19 cellular contexts compared by ENCODE assay signal in the genomic region with DNA sequence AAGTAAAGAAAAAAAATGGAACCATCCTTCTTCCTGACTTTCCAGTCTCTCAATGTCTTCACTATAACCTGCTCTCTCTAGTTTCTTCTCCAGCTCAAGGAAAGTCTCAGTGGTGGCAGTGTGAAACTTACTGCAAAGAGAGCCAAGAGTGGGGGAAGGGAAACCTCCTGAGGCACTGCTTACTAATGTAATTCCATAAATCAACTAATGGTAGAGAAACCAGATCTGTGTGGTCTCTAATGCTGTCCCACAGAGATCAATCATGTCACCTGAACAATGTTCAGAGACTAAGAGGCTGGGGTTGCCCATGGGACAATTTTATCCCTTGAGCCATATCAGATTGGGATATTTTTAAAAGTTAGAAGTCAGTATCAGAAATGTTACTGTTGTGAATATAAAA. TPM values are rescaled to one million over a fixed set of nuclear protein-coding genes. Genes with fewer than 3 reads are reported as not detected.
DNase-seq lines count a peak whose midpoint lies in the region; ATAC-seq, FAIRE-seq and TF ChIP-seq lines count a peak whose summit lies in the region.
"Had no signal": no experiment of that assay in that cellular context is flagged by ENCODE, and none has a peak within 500 bp of the region (broad histone marks: within the 10 kb centered on the region; RNA-seq: fewer than 3 reads in every experiment).

No MANE protein-coding gene starts in this region.

- H3K27me3 ChIP-seq in A673 (replicated peaks; ENCODE audit: insufficient read depth, low read depth, low read length, poor library complexity) (no peaks in the 10 kb centered on the region), GM12878 (replicated peaks in 1 of 2; ENCODE audit: control insufficient read depth in 2 of 2, insufficient read depth in 2 of 2, low read length in 1 of 2) (no peaks in the 10 kb centered on the region)
- H3K27me3 ChIP-seq: tibial nerve had no signal

- H3K4me2 ChIP-seq in GM12878 (ENCODE audit: control insufficient read depth, insufficient read depth), result peak overlapping the region; percentile 45

- TF ChIP-seq RAD21 in GM12878 (IDR thresholded peaks at IDR 0.05; ENCODE audit: insufficient read depth, low read depth, low read length), result no peak

- no peaks in the 10 kb centered on the region for H4K20me1 ChIP-seq in GM12878 (ENCODE audit: control insufficient read depth, insufficient read depth)

- no peak for TF ChIP-seq EP300 in GM12878 (IDR thresholded peaks at IDR 0.05; ENCODE audit: borderline replicate concordance in 1 of 2, control insufficient read depth in 1 of 2, low read depth in 2 of 2, low read length in 2 of 2)

- H3K9ac ChIP-seq in GM12878 (ENCODE audit: control insufficient read depth, insufficient read depth, low read length), result no peak overlapping the region; the same call in 1 of the 2 replicates

- H2AFZ ChIP-seq in GM12878 (ENCODE audit: control insufficient read depth, low read depth, low read length), result no peak overlapping the region; the same call in 1 of the 2 replicates

- DNase-seq in A673 (ENCODE audit: low spot score) (peak; percentile 10), GM12878 (ENCODE audit: low read depth, low spot score) (no peak), natural killer cell (no peak), omental fat pad (ENCODE audit: low spot score) (no peak), Right ventricle myocardium inferior (ENCODE audit: missing footprints) (no peak)
- DNase-seq in natural killer cell treated with Interleukin-12 subunit alpha and Interleukin-12 subunit beta and Interleukin-15 and Interleukin-18, amount 100 ng/mL, for 72 hours (ENCODE audit: low spot score), result no peak
- DNase-seq: activated CD4-positive, alpha-beta T cell treated with anti-CD3 and anti-CD28 coated beads, Interleukin-2, amount 50 U/mL, for 48 hours; activated naive CD4-positive, alpha-beta T cell; anterior cingulate cortex; CD4-positive, alpha-beta memory T cell; effector memory CD8-positive, alpha-beta T cell; KG1; mesenchymal stem cell; stimulated activated CD4-positive, alpha-beta T cell treated with anti-CD3 and anti-CD28 coated beads, Interleukin-15, amount 100 ng/mL, for 24 hours had no signal

- CTCF ChIA-PET in A673 (lab: Charles Lee) (no interaction called here), HEK293 (lab: Yijun Ruan, JAX) (interaction anchor here (0.6 kb wide), 1 partner anchor 227 kb away, joined by 3 read pairs; no protein-coding TSS in a partner anchor), GM12878 (lab: Yijun Ruan, JAX) (interaction anchor here (0.6 kb wide), 1 partner anchor 179 kb away, joined by 3 read pairs; no protein-coding TSS in a partner anchor)

- H3K9me3 Mint-ChIP-seq in nephron (no peaks in the 10 kb centered on the region), natural killer cell (no peaks in the 10 kb centered on the region)
- H3K9me3 Mint-ChIP-seq in natural killer cell treated with Interleukin-12 subunit alpha and Interleukin-12 subunit beta and Interleukin-15 and Interleukin-18, amount 100 ng/mL, for 72 hours, result no peaks in the 10 kb centered on the region
- H3K9me3 Mint-ChIP-seq: effector memory CD8-positive, alpha-beta T cell; stimulated activated memory B cell treated with anti-CD40 and anti-IgM and Interleukin-4, amounts not matched to agents 10 μg/mL and 1 μg/mL and 100 μg/mL, for 72 hours; T-helper 1 cell treated with Interleukin-12 subunit alpha and Interleukin-12 subunit beta and Interleukin-4 antibody, amounts not matched to agents 30 μg/mL and 1 μg/mL, for 36 hours had no signal

- POLR2A ChIA-PET in A673 (lab: Charles Lee; ENCODE audit: low non-redundant PET) (no interaction called here), HEK293 (lab: Yijun Ruan, JAX) (no interaction called here), GM12878 (lab: Charles Lee) (no interaction called here)

- H3K27ac Mint-ChIP-seq in nephron, result peak overlapping the region; percentile 13 to 88 (median 75)
- H3K27ac Mint-ChIP-seq in natural killer cell treated with Interleukin-12 subunit alpha and Interleukin-12 subunit beta and Interleukin-15 and Interleukin-18, amount 100 ng/mL, for 72 hours, result no peak overlapping the region
- no peak overlapping the region for H3K27ac Mint-ChIP-seq in natural killer cell
- H3K27ac Mint-ChIP-seq: CD4-positive, alpha-beta memory T cell; effector memory CD8-positive, alpha-beta T cell; stimulated activated memory B cell treated with anti-CD40 and anti-IgM and Interleukin-4, amounts not matched to agents 10 μg/mL and 1 μg/mL and 100 μg/mL, for 72 hours; T-helper 1 cell treated with Interleukin-12 subunit alpha and Interleukin-12 subunit beta and Interleukin-4 antibody, amounts not matched to agents 30 μg/mL and 1 μg/mL, for 36 hours had no signal

- RAD21 ChIA-PET in GM12878 (lab: Charles Lee; ENCODE audit: unreplicated experiment), result interaction anchor here (1.2 kb wide), 1 partner anchor 14 kb away, joined by 4 read pairs; no protein-coding TSS in a partner anchor

- TF ChIP-seq POLR2A in GM12878 (IDR thresholded peaks at IDR 0.05; ENCODE audit: low read depth, low read length), result no peak

- in situ Hi-C loops in GM12878 (cut with MboI), result no loop called here

- H3K36me3 ChIP-seq in A673 (ENCODE audit: insufficient read depth, low read length, poor library complexity, severe bottlenecking), result no peaks in the 10 kb centered on the region
- no peaks in the 10 kb centered on the region for H3K36me3 ChIP-seq in HEK293 (ENCODE audit: control insufficient read depth in 2 of 2, insufficient read depth in 1 of 2, low read length in 2 of 2)
- H3K36me3 ChIP-seq in GM12878 (ENCODE audit: control insufficient read depth in 2 of 2, insufficient read depth in 2 of 2, low read length in 1 of 2), result no peaks in the 10 kb centered on the region
- H3K36me3 ChIP-seq: tibial nerve had no signal

- H3K27me3 Mint-ChIP-seq in nephron (ENCODE audit: low read depth) (no peaks in the 10 kb centered on the region), natural killer cell (ENCODE audit: low read depth in 2 of 2) (peaks cover 23 to 45% of the 10 kb centered on the region in 2 donors)
- peaks cover 15 to 31% of the 10 kb centered on the region in 2 donors for H3K27me3 Mint-ChIP-seq in natural killer cell treated with Interleukin-12 subunit alpha and Interleukin-12 subunit beta and Interleukin-15 and Interleukin-18, amount 100 ng/mL, for 72 hours

- H3K27ac ChIP-seq in A673 (ENCODE audit: low read depth, low read length, poor library complexity, severe bottlenecking), result no peak overlapping the region
- H3K27ac ChIP-seq in HEK293 (ENCODE audit: extremely low read depth, low read depth, low read length), result peak overlapping the region; percentile 13
- H3K27ac ChIP-seq in GM12878 (ENCODE audit: control insufficient read depth, insufficient read depth), result peak overlapping the region; percentile 97
- H3K27ac ChIP-seq: tibial nerve had no signal

- FAIRE-seq in GM12878 (lab: Jason Lieb, UNC), result peak; percentile 73

- ATAC-seq in GM12878 (peak; percentile 6), natural killer cell (no peak), omental fat pad (ENCODE audit: low FRiP score) (no peak), Right ventricle myocardium inferior (no peak)
- ATAC-seq in natural killer cell treated with Interleukin-12 subunit alpha and Interleukin-12 subunit beta and Interleukin-15 and Interleukin-18, amount 100 ng/mL, for 72 hours, result no peak
- ATAC-seq: effector memory CD8-positive, alpha-beta T cell; stimulated activated memory B cell treated with anti-CD40 and anti-IgM and Interleukin-4, amounts not matched to agents 10 μg/mL and 1 μg/mL and 100 μg/mL, for 72 hours had no signal

- SMC1A ChIA-PET in GM12878 (lab: Charles Lee; ENCODE audit: uncharacterized antibody, unreplicated experiment), result interaction anchor here (1.0 to 2.1 kb wide), 3 partner anchors 13 to 35 kb away, joined by 5 to 7 read pairs (median 6); no protein-coding TSS in a partner anchor

- H3K4me3 Mint-ChIP-seq in nephron, result peak overlapping the region in 2 of 3 experiments; percentile 55 to 71
- H3K4me3 Mint-ChIP-seq in natural killer cell treated with Interleukin-12 subunit alpha and Interleukin-12 subunit beta and Interleukin-15 and Interleukin-18, amount 100 ng/mL, for 72 hours, result no peak overlapping the region
- H3K4me3 Mint-ChIP-seq in natural killer cell, result no peak overlapping the region
- H3K4me3 Mint-ChIP-seq: CD4-positive, alpha-beta memory T cell; effector memory CD8-positive, alpha-beta T cell; stimulated activated memory B cell treated with anti-CD40 and anti-IgM and Interleukin-4, amounts not matched to agents 10 μg/mL and 1 μg/mL and 100 μg/mL, for 72 hours; T-helper 1 cell treated with Interleukin-12 subunit alpha and Interleukin-12 subunit beta and Interleukin-4 antibody, amounts not matched to agents 30 μg/mL and 1 μg/mL, for 36 hours had no signal

- TF ChIP-seq CTCF in A673 (conservative IDR thresholded peaks at IDR 0.05; ENCODE audit: low read depth, low read length) (no peak), HEK293 (tag by site-specific recombination; IDR thresholded peaks at IDR 0.05) (no peak), GM12878 (IDR thresholded peaks at IDR 0.05 in 2 of 3, conservative IDR thresholded peaks at IDR 0.05 in 1 of 3; ENCODE audit: control insufficient read depth in 2 of 3, extremely low read depth in 1 of 3, insufficient read depth in 1 of 3, low read depth in 3 of 3, low read length in 3 of 3) (no peak), nephron (IDR thresholded peaks at IDR 0.05; ENCODE audit: unreplicated experiment in 3 of 3) (no peak), natural killer cell (IDR thresholded peaks at IDR 0.05) (no peak), omental fat pad (IDR thresholded peaks at IDR 0.05) (no peak)

- H3K4me1 Mint-ChIP-seq in nephron (peaks cover 39% of the 10 kb centered on the region), natural killer cell (peaks cover 11 to 18% of the 10 kb centered on the region in 2 donors)
- H3K4me1 Mint-ChIP-seq in natural killer cell treated with Interleukin-12 subunit alpha and Interleukin-12 subunit beta and Interleukin-15 and Interleukin-18, amount 100 ng/mL, for 72 hours (ENCODE audit: low read depth in 2 of 2), result peaks cover 13 to 17% of the 10 kb centered on the region in 2 donors

- H3K36me3 Mint-ChIP-seq in nephron (ENCODE audit: low read depth) (peaks cover 5% of the 10 kb centered on the region), natural killer cell (no peaks in the 10 kb centered on the region)
- H3K36me3 Mint-ChIP-seq in natural killer cell treated with Interleukin-12 subunit alpha and Interleukin-12 subunit beta and Interleukin-15 and Interleukin-18, amount 100 ng/mL, for 72 hours, result no peaks in the 10 kb centered on the region
- H3K36me3 Mint-ChIP-seq: CD4-positive, alpha-beta memory T cell; stimulated activated memory B cell treated with anti-CD40 and anti-IgM and Interleukin-4, amounts not matched to agents 10 μg/mL and 1 μg/mL and 100 μg/mL, for 72 hours had no signal

- H3K4me3 ChIP-seq in A673 (ENCODE audit: low read depth, low read length, poor library complexity, severe bottlenecking) (no peak overlapping the region), HEK293 (ENCODE audit: low read depth, low read length) (no peak overlapping the region), GM12878 (peak overlapping the region; percentile 78; the same call in 1 of the 2 replicates)
- H3K4me3 ChIP-seq: tibial nerve had no signal

- peaks cover 16% of the 10 kb centered on the region for H3K4me1 ChIP-seq in A673 (ENCODE audit: insufficient read depth, low read length, poor library complexity, severe bottlenecking)
- peaks cover 2% of the 10 kb centered on the region for H3K4me1 ChIP-seq in HEK293 (ENCODE audit: control insufficient read depth, insufficient read depth, low read length)
- peaks cover 13% of the 10 kb centered on the region for H3K4me1 ChIP-seq in GM12878 (ENCODE audit: control insufficient read depth, insufficient read depth, low read length)

- intact Hi-C loops in A673 (cut with micrococcal nuclease; ENCODE audit: unreplicated experiment) (no loop called here), GM12878 (cut with micrococcal nuclease; ENCODE audit: unreplicated experiment) (no loop called here), natural killer cell (cut with micrococcal nuclease) (no loop called here), Right ventricle myocardium inferior (cut with DNase I) (no loop called here)

- no TSS peak for BruUV-seq in A673 (replicated peaks; lab: Mats Ljungman, UMichigan)
- no TSS peak for BruUV-seq in GM12878 (replicated peaks; lab: Mats Ljungman, UMichigan)

- H3K9me3 ChIP-seq in A673 (ENCODE audit: low read depth, low read length, poor library complexity, severe bottlenecking) (no peaks in the 10 kb centered on the region), HEK293 (ENCODE audit: control insufficient read depth, insufficient read depth, low read depth, low read length) (no peaks in the 10 kb centered on the region), GM12878 (replicated peaks; ENCODE audit: control insufficient read depth, insufficient read depth, low read length) (no peaks in the 10 kb centered on the region; the same call in 1 of the 3 replicates)
- H3K9me3 ChIP-seq: tibial nerve had no signal

- H3K79me2 ChIP-seq in GM12878 (ENCODE audit: control insufficient read depth, insufficient read depth, low read length), result peaks cover 36% of the 10 kb centered on the region

RNA-seq across cellular contexts. Expression of a gene that starts 7.6 kb away (rescaled TPM):
- total RNA-seq in A673 (2021), result 1.8 and 2.2 TPM in 2 replicates
- 16.2 and 18.9 TPM in 2 replicates for total RNA-seq in GM12878 (2013; cell fraction: nucleolus; rRNA removed)
- 7.4 and 9.8 TPM in 2 replicates for total RNA-seq in GM12878 (2014; rRNA removed)
- 10.8 and 12.1 TPM in 2 replicates for total RNA-seq in GM12878 (2014; rRNA removed; fragmentation: Illumina TruSeq; extraction: Trizol)
- total RNA-seq in GM12878 (2021), result 11.1 and 12.0 TPM in 2 replicates
- 1.3 TPM for polyA plus RNA-seq in GM12878 (2011; ENCODE audit: low read depth)
- 8.2 and 11.1 TPM in 2 replicates for polyA plus RNA-seq in GM12878 (2011; rRNA removed)
- polyA plus RNA-seq in GM12878 (2011; cell fraction: cytosol; rRNA removed), result 2.6 and 2.9 TPM in 2 replicates
- polyA plus RNA-seq in GM12878 (2011; cell fraction: nucleus; rRNA removed), result 10.5 and 11.0 TPM in 2 replicates
- 2.8 and 3.5 TPM in 2 replicates for polyA plus RNA-seq in GM12878 (2012)
- polyA plus RNA-seq in GM12878 (2014; fragmentation: Illumina TruSeq; extraction: Trizol), result 10.8 and 13.2 TPM in 2 replicates
- polyA plus RNA-seq in GM12878 (2014; fragmentation: Nextera tagmentation; extraction: Ambion mirVana), result 10 to 100 TPM in 1 of 2 experiments, 1 to 10 TPM in 1; 4.2 to 17.0 TPM
- 6.1 and 6.2 TPM in 2 replicates for polyA plus RNA-seq in GM12878 (2014; rRNA removed)
- 1 to 10 TPM; 6.4 to 7.4 TPM for polyA plus RNA-seq in GM12878 (2016; fragmentation: Nextera tagmentation; extraction: Ambion mirVana)
- 6.9 and 8.4 TPM in 2 replicates for polyA minus RNA-seq in GM12878 (2011; rRNA and poly(A)+ RNA removed)
- 4.3 and 4.8 TPM in 2 replicates for polyA minus RNA-seq in GM12878 (2011; cell fraction: cytosol; rRNA and poly(A)+ RNA removed)
- 7.5 and 14.7 TPM in 2 replicates for polyA minus RNA-seq in GM12878 (2011; cell fraction: nucleus; rRNA and poly(A)+ RNA removed)
- total RNA-seq in natural killer cell treated with Interleukin-12 subunit alpha and Interleukin-12 subunit beta and Interleukin-15 and Interleukin-18, amount 100 ng/mL, for 72 hours, result not detected
- 1 to 10 TPM in 1 of 3 donors, under 1 TPM in 2; 0.77 to 2.1 (median 0.82) TPM for total RNA-seq in natural killer cell
- 1 to 10 TPM in 1 of 4 donors, under 1 TPM in 3; 0.12 to 4.7 (median 0.41) TPM for total RNA-seq in omental fat pad
- 5.4 TPM for total RNA-seq in Right ventricle myocardium inferior
- polyA plus RNA-seq: CD4-positive, alpha-beta memory T cell had no signal

Comparison
In these comparisons a context has a peak if more than half of its experiments do, and no peak if none do; other contexts are left out.
1. H3K27ac Mint-ChIP-seq: peak in nephron (3 of 3); none in natural killer cell treated with Interleukin-12 subunit alpha and Interleukin-12 subunit beta and Interleukin-15 and Interleukin-18, amount 100 ng/mL, for 72 hours (0 of 2) and natural killer cell (0 of 2).
2. H3K4me3 Mint-ChIP-seq: peak in nephron (2 of 3); none in natural killer cell treated with Interleukin-12 subunit alpha and Interleukin-12 subunit beta and Interleukin-15 and Interleukin-18, amount 100 ng/mL, for 72 hours (single experiment) and natural killer cell (single experiment).